ENCODE assay signal across 9 cellular contexts in the genomic region with DNA sequence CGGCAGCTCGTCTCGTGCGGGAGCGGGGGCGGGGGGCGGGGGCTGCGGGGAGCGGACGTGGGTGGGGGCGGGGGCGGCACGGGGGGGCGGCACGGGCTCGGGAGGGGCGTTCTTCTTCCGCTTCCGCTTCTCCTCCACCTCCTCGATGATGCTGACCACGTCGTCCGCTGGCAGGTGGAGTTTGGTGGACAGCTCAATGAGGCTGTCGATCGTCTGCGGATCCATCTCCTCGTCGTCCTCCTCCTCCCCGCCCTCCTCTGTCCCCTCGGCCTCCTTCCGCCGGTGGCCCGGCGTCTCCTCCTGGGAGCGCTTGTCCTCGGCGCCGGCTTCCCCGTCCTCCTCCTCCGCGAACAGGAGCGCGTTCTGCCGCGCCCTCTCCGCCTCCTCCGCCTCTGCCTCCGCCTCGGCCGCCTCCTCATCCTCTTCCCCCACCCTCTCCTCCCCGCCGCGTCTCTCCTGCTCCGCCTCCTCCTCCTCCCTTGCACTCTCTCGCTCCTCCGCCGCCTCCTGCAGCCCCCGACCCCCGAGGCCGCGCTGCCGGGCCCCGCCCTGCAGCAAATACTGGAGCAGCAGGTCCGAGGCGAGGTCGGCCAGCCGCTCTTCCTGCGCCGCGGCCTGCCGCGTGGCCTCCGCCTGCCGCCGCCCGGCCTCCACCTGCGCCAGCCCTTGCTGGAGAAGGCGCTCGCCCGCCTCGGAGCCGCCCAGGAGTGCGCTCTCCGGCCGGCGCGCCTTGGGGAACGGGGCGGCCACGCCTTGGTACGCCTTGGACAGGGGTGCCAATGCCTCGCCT. TPM values are rescaled to one million over a fixed set of nuclear protein-coding genes. Genes with fewer than 3 reads are reported as not detected.
DNase-seq lines count a peak whose midpoint lies in the region; ATAC-seq and TF ChIP-seq lines count a peak whose summit lies in the region.
"Had no signal": no experiment of that assay in that cellular context is flagged by ENCODE, and none has a peak within 500 bp of the region (broad histone marks: within the 10 kb centered on the region; RNA-seq: fewer than 3 reads in every experiment).

No MANE protein-coding gene starts in this region.

- intact Hi-C loops in stomach (cut with DNase I; ENCODE audit: low total_unique reads), result no loop called here

- POLR2A ChIA-PET in activated CD4-positive, alpha-beta T cell treated with anti-CD3 and anti-CD28 coated beads, Interleukin-2, amount 10 ng/mL, durations not matched to agents 7 days and 5 days (lab: Charles Lee), result no interaction called here
- POLR2A ChIA-PET in activated CD8-positive, alpha-beta T cell treated with anti-CD3 and anti-CD28 coated beads, Interleukin-2, amount 10 ng/mL, durations not matched to agents 7 days and 5 days (lab: Charles Lee), result interaction anchor here (0.8 kb wide), 1 partner anchor 275 kb away, joined by 3 read pairs; no protein-coding TSS in a partner anchor

- TF ChIP-seq CTCF in stomach (IDR thresholded peaks at IDR 0.05), result no peak

- no peaks in the 10 kb centered on the region for H3K9me3 Mint-ChIP-seq in activated CD4-positive, alpha-beta T cell treated with anti-CD3 and anti-CD28 coated beads, Interleukin-2, amount 10 ng/mL, durations not matched to agents 7 days and 5 days
- H3K9me3 Mint-ChIP-seq in activated CD8-positive, alpha-beta T cell treated with anti-CD3 and anti-CD28 coated beads, Interleukin-2, amount 10 ng/mL, durations not matched to agents 7 days and 5 days (ENCODE audit: insufficient read depth), result no peaks in the 10 kb centered on the region

- no peak overlapping the region for H3K27ac Mint-ChIP-seq in activated CD4-positive, alpha-beta T cell treated with anti-CD3 and anti-CD28 coated beads, Interleukin-2, amount 10 ng/mL, durations not matched to agents 7 days and 5 days
- H3K27ac Mint-ChIP-seq in activated CD8-positive, alpha-beta T cell treated with anti-CD3 and anti-CD28 coated beads, Interleukin-2, amount 10 ng/mL, durations not matched to agents 7 days and 5 days, result no peak overlapping the region

- H3K4me1 Mint-ChIP-seq in activated CD4-positive, alpha-beta T cell treated with anti-CD3 and anti-CD28 coated beads, Interleukin-2, amount 10 ng/mL, durations not matched to agents 7 days and 5 days, result peaks cover 29% of the 10 kb centered on the region
- H3K4me1 Mint-ChIP-seq in activated CD8-positive, alpha-beta T cell treated with anti-CD3 and anti-CD28 coated beads, Interleukin-2, amount 10 ng/mL, durations not matched to agents 7 days and 5 days (ENCODE audit: low read depth), result peaks cover 31% of the 10 kb centered on the region

- peaks cover 12% of the 10 kb centered on the region for H3K36me3 Mint-ChIP-seq in activated CD4-positive, alpha-beta T cell treated with anti-CD3 and anti-CD28 coated beads, Interleukin-2, amount 10 ng/mL, durations not matched to agents 7 days and 5 days (ENCODE audit: low read depth)
- peaks cover 13% of the 10 kb centered on the region for H3K36me3 Mint-ChIP-seq in activated CD8-positive, alpha-beta T cell treated with anti-CD3 and anti-CD28 coated beads, Interleukin-2, amount 10 ng/mL, durations not matched to agents 7 days and 5 days (ENCODE audit: low read depth)

- peaks cover 24 to 88% (median 70%) of the 10 kb centered on the region in 3 donors for H3K27me3 ChIP-seq in stomach

- whole genome bisulfite sequencing in stomach, 5 donors, result 1 to 2% (median 1%) methylated on average over 42 to 92 of the region's 92 CpGs

- no peak for TF ChIP-seq EP300 in stomach (IDR thresholded peaks at IDR 0.05)

- CTCF ChIA-PET in activated CD4-positive, alpha-beta T cell treated with anti-CD3 and anti-CD28 coated beads, Interleukin-2, amount 10 ng/mL, durations not matched to agents 7 days and 5 days (lab: Charles Lee), result interaction anchor here (1.0 to 1.2 kb wide), 2 partner anchors 17 to 41 kb away, joined by 3 read pairs; no protein-coding TSS in a partner anchor
- CTCF ChIA-PET in activated CD8-positive, alpha-beta T cell treated with anti-CD3 and anti-CD28 coated beads, Interleukin-2, amount 10 ng/mL, durations not matched to agents 7 days and 5 days (lab: Charles Lee), result interaction anchor here (0.5 to 3.5 kb wide), 4 partner anchors 19 to 169 kb away, joined by 3 to 16 read pairs (median 4); no protein-coding TSS in a partner anchor

- peaks cover 47% of the 10 kb centered on the region for H3K27me3 Mint-ChIP-seq in activated CD4-positive, alpha-beta T cell treated with anti-CD3 and anti-CD28 coated beads, Interleukin-2, amount 10 ng/mL, durations not matched to agents 7 days and 5 days
- H3K27me3 Mint-ChIP-seq in activated CD8-positive, alpha-beta T cell treated with anti-CD3 and anti-CD28 coated beads, Interleukin-2, amount 10 ng/mL, durations not matched to agents 7 days and 5 days (ENCODE audit: low read depth), result peaks cover 39% of the 10 kb centered on the region

- H3K9me3 ChIP-seq in stomach, result no peaks in the 10 kb centered on the region

- no peak for TF ChIP-seq POLR2A in stomach (IDR thresholded peaks at IDR 0.05)

- H3K4me1 ChIP-seq in stomach, result peaks cover 33 to 49% (median 43%) of the 10 kb centered on the region in 4 donors

- H3K4me3 ChIP-seq in iPS-11a (ENCODE audit: low read depth, low read length) (peak overlapping the region; percentile 67), stomach (peak overlapping the region; percentile 34 to 54 (median 40))

- ATAC-seq in activated CD8-positive, alpha-beta T cell treated with anti-CD3 and anti-CD28 coated beads, Interleukin-2, amount 10 ng/mL, durations not matched to agents 7 days and 5 days, result peak; percentile 41
- ATAC-seq in GM19395 (IDR thresholded peaks at IDR 0.05; ENCODE audit: unreplicated experiment) (no peak), HG03025 (IDR thresholded peaks at IDR 0.05; ENCODE audit: low FRiP score, unreplicated experiment) (no peak)

- no peak overlapping the region for H3K27ac ChIP-seq in stomach

- peak; percentile 56 for DNase-seq in activated CD4-positive, alpha-beta T cell treated with anti-CD3 and anti-CD28 coated beads, Interleukin-2, amount 10 ng/mL, durations not matched to agents 7 days and 5 days
- DNase-seq in activated CD4-positive, alpha-beta T cell treated with anti-CD3 and anti-CD28 coated beads for 48 hours, result no peak
- peak; percentile 71 to 74 for DNase-seq in NCI-H1930 (lab: John Stamatoyannopoulos, UW)
- DNase-seq in activated CD8-positive, alpha-beta T cell treated with anti-CD3 and anti-CD28 coated beads, Interleukin-2, amount 10 ng/mL, durations not matched to agents 7 days and 5 days, result peak; percentile 66
- no peak for DNase-seq in stomach

- peaks cover 15 to 33% (median 30%) of the 10 kb centered on the region in 4 donors for H3K36me3 ChIP-seq in stomach

- H3K4me3 Mint-ChIP-seq in activated CD4-positive, alpha-beta T cell treated with anti-CD3 and anti-CD28 coated beads, Interleukin-2, amount 10 ng/mL, durations not matched to agents 7 days and 5 days, result peak overlapping the region; percentile 72
- H3K4me3 Mint-ChIP-seq in activated CD8-positive, alpha-beta T cell treated with anti-CD3 and anti-CD28 coated beads, Interleukin-2, amount 10 ng/mL, durations not matched to agents 7 days and 5 days, result peak overlapping the region; percentile 74

RNA-seq across cellular contexts. Expression of gene VGF, which starts 1.9 kb away (rescaled TPM):
- total RNA-seq in activated CD4-positive, alpha-beta T cell treated with anti-CD3 and anti-CD28 coated beads, Interleukin-2, amount 10 ng/mL, durations not matched to agents 7 days and 5 days, result under 1 TPM; 0.15 to 0.22 TPM
- total RNA-seq in activated CD8-positive, alpha-beta T cell treated with anti-CD3 and anti-CD28 coated beads, Interleukin-2, amount 10 ng/mL, durations not matched to agents 7 days and 5 days, result under 1 TPM; 0.29 to 0.53 TPM
- total RNA-seq in stomach, result 1 to 10 TPM in 1 of 5 donors, under 1 TPM in 1, not detected in 3; 0.55 to 5.8 TPM
- polyA plus RNA-seq in stomach, result under 1 TPM in 2 of 3 donors, not detected in 1; 0.15 to 0.75 TPM

RNA-seq across cellular contexts. Expression of gene AP1S1, which starts 9.2 kb away (rescaled TPM):
- 10 to 100 TPM; 37.9 to 48.2 TPM for total RNA-seq in activated CD4-positive, alpha-beta T cell treated with anti-CD3 and anti-CD28 coated beads, Interleukin-2, amount 10 ng/mL, durations not matched to agents 7 days and 5 days
- 10 to 100 TPM; 46.2 to 48.9 TPM for total RNA-seq in activated CD8-positive, alpha-beta T cell treated with anti-CD3 and anti-CD28 coated beads, Interleukin-2, amount 10 ng/mL, durations not matched to agents 7 days and 5 days
- 10 to 100 TPM in 3 of 5 donors, 1 to 10 TPM in 1, not detected in 1; 2.7 to 54.9 (median 17.6) TPM for total RNA-seq in stomach
- polyA plus RNA-seq in stomach, result 10 to 100 TPM; 34.7 to 71.2 (median 62.3) TPM

RNA-seq across cellular contexts. Expression of gene NAT16, which starts 16.6 kb away (rescaled TPM):
- total RNA-seq in activated CD4-positive, alpha-beta T cell treated with anti-CD3 and anti-CD28 coated beads, Interleukin-2, amount 10 ng/mL, durations not matched to agents 7 days and 5 days, result not detected
- not detected for total RNA-seq in activated CD8-positive, alpha-beta T cell treated with anti-CD3 and anti-CD28 coated beads, Interleukin-2, amount 10 ng/mL, durations not matched to agents 7 days and 5 days
- total RNA-seq in stomach, result not detected
- under 1 TPM in 1 of 3 donors, not detected in 2; 0.05 TPM for polyA plus RNA-seq in stomach

RNA-seq across cellular contexts. Expression of gene SERPINE1, which starts 36.6 kb away (rescaled TPM):
- total RNA-seq in activated CD4-positive, alpha-beta T cell treated with anti-CD3 and anti-CD28 coated beads, Interleukin-2, amount 10 ng/mL, durations not matched to agents 7 days and 5 days, result under 1 TPM; 0.05 to 0.27 TPM
- total RNA-seq in activated CD8-positive, alpha-beta T cell treated with anti-CD3 and anti-CD28 coated beads, Interleukin-2, amount 10 ng/mL, durations not matched to agents 7 days and 5 days, result under 1 TPM; 0.47 to 0.58 TPM
- total RNA-seq in stomach, result 10 to 100 TPM in 2 of 5 donors, 1 to 10 TPM in 2, under 1 TPM in 1; 0.58 to 25.0 (median 8.4) TPM
- polyA plus RNA-seq in stomach, result 10 to 100 TPM in 1 of 3 donors, 1 to 10 TPM in 2; 3.2 to 13.6 (median 4.1) TPM

RNA-seq across cellular contexts. Expression of gene MOGAT3, which starts 37.4 kb away (rescaled TPM):
- total RNA-seq in activated CD4-positive, alpha-beta T cell treated with anti-CD3 and anti-CD28 coated beads, Interleukin-2, amount 10 ng/mL, durations not matched to agents 7 days and 5 days, result not detected
- not detected for total RNA-seq in activated CD8-positive, alpha-beta T cell treated with anti-CD3 and anti-CD28 coated beads, Interleukin-2, amount 10 ng/mL, durations not matched to agents 7 days and 5 days
- total RNA-seq in stomach, result 1 to 10 TPM in 2 of 5 donors, not detected in 3; 1.7 to 2.3 TPM
- polyA plus RNA-seq in stomach, result not detected
- total RNA-seq: temporal lobe had no signal

Comparison
In these comparisons a context has a peak if more than half of its experiments do, and no peak if none do; other contexts are left out.
1. DNase-seq: peak in activated CD4-positive, alpha-beta T cell treated with anti-CD3 and anti-CD28 coated beads, Interleukin-2, amount 10 ng/mL, durations not matched to agents 7 days and 5 days (single experiment), NCI-H1930 (2 of 2) and activated CD8-positive, alpha-beta T cell treated with anti-CD3 and anti-CD28 coated beads, Interleukin-2, amount 10 ng/mL, durations not matched to agents 7 days and 5 days (single experiment); none in activated CD4-positive, alpha-beta T cell treated with anti-CD3 and anti-CD28 coated beads for 48 hours (single experiment) and stomach (single experiment).